In the genomic region with DNA sequence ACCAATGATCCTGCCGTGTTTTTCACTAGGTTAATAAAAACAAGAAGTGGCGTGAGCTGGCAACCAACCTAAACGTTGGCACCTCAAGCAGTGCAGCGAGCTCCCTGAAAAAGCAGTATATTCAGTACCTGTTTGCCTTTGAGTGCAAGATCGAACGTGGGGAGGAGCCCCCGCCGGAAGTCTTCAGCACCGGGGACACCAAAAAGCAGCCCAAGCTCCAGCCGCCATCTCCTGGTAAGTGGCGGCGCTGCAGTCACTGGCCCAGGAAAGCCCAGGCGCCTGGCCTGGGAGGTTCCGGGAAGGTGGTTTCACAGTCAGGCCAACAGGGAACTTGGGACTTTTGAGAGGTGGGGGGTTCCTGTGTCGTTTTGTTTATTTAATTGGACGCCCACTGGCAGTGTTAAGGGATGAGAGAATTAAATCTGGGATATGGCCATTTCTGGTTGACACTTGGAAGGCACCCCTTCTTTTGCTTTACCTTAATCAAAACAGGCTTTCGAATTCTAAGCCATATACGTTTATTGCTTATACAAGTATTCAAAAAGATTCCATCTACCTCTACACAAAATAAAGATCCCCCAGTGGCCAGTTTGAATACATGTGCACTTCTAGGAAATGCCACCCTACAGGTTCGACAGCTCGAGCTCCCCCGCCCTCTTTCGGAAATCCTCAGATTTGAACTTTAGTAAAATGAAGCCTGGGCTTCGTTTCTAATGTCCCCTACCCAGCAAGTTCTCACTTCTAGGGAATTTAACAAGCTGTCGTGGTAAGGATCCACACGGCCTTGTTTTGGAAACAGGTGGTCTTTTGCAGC, we compare ENCODE assay signal across 8 cellular contexts.
DNase-seq lines count a peak whose midpoint lies in the region; ATAC-seq and TF ChIP-seq lines count a peak whose summit lies in the region.

No MANE protein-coding gene starts in this region.

- peak overlapping the region; percentile 62 for H3K27ac Mint-ChIP-seq in activated CD4-positive, alpha-beta memory T cell treated with anti-CD3 and anti-CD28 coated beads, Interleukin-2, amount 10 ng/mL, durations not matched to agents 7 days and 5 days

- H3K36me3 ChIP-seq in A673 (ENCODE audit: insufficient read depth, low read length, poor library complexity, severe bottlenecking) (peaks cover 2% of the 10 kb centered on the region), lung (ENCODE audit: control insufficient read depth in 2 of 2, insufficient read depth in 2 of 2, low read length in 2 of 2) (peaks cover 8 to 30% of the 10 kb centered on the region in 2 donors)

- intact Hi-C loops in A673 (cut with micrococcal nuclease; ENCODE audit: unreplicated experiment): loop anchor here (1.0 to 10.0 kb wide), 5 partner anchors 90 to 1857 kb away; partner anchors contain the start of gene ARID1B

- H3K27me3 ChIP-seq in A673 (replicated peaks; ENCODE audit: insufficient read depth, low read depth, low read length, poor library complexity): no peaks in the 10 kb centered on the region
- no peaks in the 10 kb centered on the region for H3K27me3 ChIP-seq in lung (ENCODE audit: control insufficient read depth, insufficient read depth)

- CTCF ChIA-PET in A673 (lab: Charles Lee): interaction anchor here (0.6 kb wide), 1 partner anchor 189 kb away, joined by 4 read pairs; no protein-coding TSS in a partner anchor
- CTCF ChIA-PET in activated CD4-positive, alpha-beta memory T cell treated with anti-CD3 and anti-CD28 coated beads, Interleukin-2, amount 10 ng/mL, durations not matched to agents 7 days and 5 days (lab: Charles Lee): interaction anchor here (0.6 to 6.2 kb wide), 17 partner anchors 10 to 420 kb away, joined by 3 to 61 read pairs (median 3); no protein-coding TSS in a partner anchor

- H3K27ac ChIP-seq in A673 (ENCODE audit: low read depth, low read length, poor library complexity, severe bottlenecking) (no peak overlapping the region), lung (ENCODE audit: low read depth in 1 of 2, low read length in 1 of 2) (peak overlapping the region in 1 of 2 donors; percentile 9)

- H3K9me3 Mint-ChIP-seq in activated CD4-positive, alpha-beta memory T cell treated with anti-CD3 and anti-CD28 coated beads, Interleukin-2, amount 10 ng/mL, durations not matched to agents 7 days and 5 days: no peaks in the 10 kb centered on the region

- H3K9me3 ChIP-seq in A673 (ENCODE audit: low read depth, low read length, poor library complexity, severe bottlenecking) (no peaks in the 10 kb centered on the region), lung (ENCODE audit: control insufficient read depth in 2 of 2, insufficient read depth in 1 of 2, low read length in 1 of 2) (no peaks in the 10 kb centered on the region)

- BruUV-seq in A673 (replicated peaks; lab: Mats Ljungman, UMichigan): no TSS peak

- peak; percentile 96 for TF ChIP-seq CTCF in A673 (conservative IDR thresholded peaks at IDR 0.05; ENCODE audit: low read depth, low read length)
- TF ChIP-seq CTCF in lung (IDR thresholded peaks at IDR 0.05; ENCODE audit: control extremely low read depth, extremely low read depth): peak; percentile 67

- peaks cover 23% of the 10 kb centered on the region for H3K4me1 Mint-ChIP-seq in activated CD4-positive, alpha-beta memory T cell treated with anti-CD3 and anti-CD28 coated beads, Interleukin-2, amount 10 ng/mL, durations not matched to agents 7 days and 5 days

- 53 to 69% methylated on average over 25 of the region's 25 CpGs for WGBS in lung, 2 donors

- H3K4me1 ChIP-seq in A673 (ENCODE audit: insufficient read depth, low read length, poor library complexity, severe bottlenecking) (no peaks in the 10 kb centered on the region), lung (ENCODE audit: control insufficient read depth in 2 of 2, insufficient read depth in 2 of 2, low read length in 2 of 2) (peaks cover 0 to 6% of the 10 kb centered on the region in 2 donors)

- DNase-seq in A673 (ENCODE audit: low spot score) (peak; percentile 73), NCI-H345 (lab: John Stamatoyannopoulos, UW) (peak; percentile 73), ecto neural progenitor cell (ENCODE audit: low spot score) (peak; percentile 78), lung (ENCODE audit: low spot score) (peak; percentile 67)
- DNase-seq in activated CD4-positive, alpha-beta memory T cell treated with anti-CD3 and anti-CD28 coated beads, Interleukin-2, amount 10 ng/mL, durations not matched to agents 7 days and 5 days: peak; percentile 74
- DNase-seq in stimulated activated CD4-positive, alpha-beta T cell treated with anti-CD3 and anti-CD28 coated beads, TNF-alpha, amount 100 ng/mL, for 4 hours (ENCODE audit: low read depth in 3 of 3): peak; percentile 23 to 39 (median 26)

- H3K4me3 Mint-ChIP-seq in activated CD4-positive, alpha-beta memory T cell treated with anti-CD3 and anti-CD28 coated beads, Interleukin-2, amount 10 ng/mL, durations not matched to agents 7 days and 5 days: no peak overlapping the region

- POLR2A ChIA-PET in A673 (lab: Charles Lee; ENCODE audit: low non-redundant PET): no interaction called here
- POLR2A ChIA-PET in activated CD4-positive, alpha-beta memory T cell treated with anti-CD3 and anti-CD28 coated beads, Interleukin-2, amount 10 ng/mL, durations not matched to agents 7 days and 5 days (lab: Charles Lee): interaction anchor here (0.8 to 0.9 kb wide), 4 partner anchors 98 to 406 kb away, joined by 3 read pairs; no protein-coding TSS in a partner anchor

- H3K36me3 Mint-ChIP-seq in activated CD4-positive, alpha-beta memory T cell treated with anti-CD3 and anti-CD28 coated beads, Interleukin-2, amount 10 ng/mL, durations not matched to agents 7 days and 5 days (ENCODE audit: low read depth): peaks cover 27% of the 10 kb centered on the region

- ATAC-seq in GM19455 (IDR thresholded peaks at IDR 0.05; ENCODE audit: unreplicated experiment): peak; percentile 77
- peak; percentile 74 for ATAC-seq in lung (ENCODE audit: insufficient read depth, low FRiP score)
- ATAC-seq in GM19397 (IDR thresholded peaks at IDR 0.05; ENCODE audit: unreplicated experiment): no peak

- no peaks in the 10 kb centered on the region for H3K27me3 Mint-ChIP-seq in activated CD4-positive, alpha-beta memory T cell treated with anti-CD3 and anti-CD28 coated beads, Interleukin-2, amount 10 ng/mL, durations not matched to agents 7 days and 5 days

- no peak overlapping the region for H3K4me3 ChIP-seq in A673 (ENCODE audit: low read depth, low read length, poor library complexity, severe bottlenecking)
- H3K4me3 ChIP-seq in lung: no peak overlapping the region

Comparison
In these comparisons a context has a peak if more than half of its experiments do, and no peak if none do; other contexts are left out.
1. DNase-seq: peak in every context shown above with its lines; median percentile 78 in ecto neural progenitor cell; 74 in activated CD4-positive, alpha-beta memory T cell treated with anti-CD3 and anti-CD28 coated beads, Interleukin-2, amount 10 ng/mL, durations not matched to agents 7 days and 5 days; 73 in A673; 73 in NCI-H345; 67 in lung; 26 in stimulated activated CD4-positive, alpha-beta T cell treated with anti-CD3 and anti-CD28 coated beads, TNF-alpha, amount 100 ng/mL, for 4 hours.